Comparison of ENCODE assay signal across 2 cellular contexts in genomic region chr17:28818705-28819295, GRCh38.
TF ChIP-seq lines count a peak whose summit lies in the region.

No MANE protein-coding gene starts in this region.

TF ChIP-seq in K562, 482 proteins besides CTCF, POLR2A, EP300 and RAD21 (continues in another document):
- no peak for TF ChIP-seq ZNF253 (CRISPR knock-in tag; conservative IDR thresholded peaks at IDR 0.05)
- TF ChIP-seq POLR2H (tag; IDR thresholded peaks at IDR 0.05; ENCODE audit: low read depth), result no peak
- TF ChIP-seq HLTF (IDR thresholded peaks at IDR 0.05), result no peak
- TF ChIP-seq ZKSCAN3 (CRISPR knock-in tag; IDR thresholded peaks at IDR 0.05), result no peak
- no peak for TF ChIP-seq PRMT5 (CRISPR knock-in tag; IDR thresholded peaks at IDR 0.05)
- TF ChIP-seq ZNF75A (CRISPR knock-in tag; IDR thresholded peaks at IDR 0.05), result no peak
- no peak for TF ChIP-seq TRIM24 (IDR thresholded peaks at IDR 0.05)
- TF ChIP-seq DNMT1 (IDR thresholded peaks at IDR 0.05), result no peak
- TF ChIP-seq SRSF1 (IDR thresholded peaks at IDR 0.05; ENCODE audit: low read depth, low read length), result no peak
- TF ChIP-seq HOXB6 (CRISPR knock-in tag; IDR thresholded peaks at IDR 0.05; ENCODE audit: borderline replicate concordance), result no peak
- TF ChIP-seq TOE1 (IDR thresholded peaks at IDR 0.05; ENCODE audit: borderline replicate concordance), result no peak
- TF ChIP-seq TOE1 (CRISPR knock-in tag; IDR thresholded peaks at IDR 0.05; ENCODE audit: borderline replicate concordance, low read depth), result no peak
- TF ChIP-seq SIX5 (IDR thresholded peaks at IDR 0.05; ENCODE audit: borderline replicate concordance in 1 of 2, insufficient read depth in 1 of 2, low read depth in 1 of 2, low read length in 2 of 2), result no peak
- no peak for TF ChIP-seq SAFB (IDR thresholded peaks at IDR 0.05; ENCODE audit: borderline replicate concordance, low read depth, low read length)
- no peak for TF ChIP-seq ZBTB11 (CRISPR knock-in tag; IDR thresholded peaks at IDR 0.05)
- TF ChIP-seq CHCHD3 (CRISPR knock-in tag; IDR thresholded peaks at IDR 0.05), result no peak
- no peak for TF ChIP-seq YY1 (IDR thresholded peaks at IDR 0.05; ENCODE audit: borderline replicate concordance in 1 of 3, control insufficient read depth in 1 of 3, extremely low read depth in 1 of 3, insufficient read depth in 3 of 3, insufficient read length in 1 of 3, insufficient replicate concordance in 2 of 3, low read depth in 1 of 3, low read length in 2 of 3)
- no peak for TF ChIP-seq ZNF668 (CRISPR knock-in tag; IDR thresholded peaks at IDR 0.05)
- TF ChIP-seq ZNF583 (CRISPR knock-in tag; IDR thresholded peaks at IDR 0.05), result no peak
- TF ChIP-seq ZBTB17 (CRISPR knock-in tag; IDR thresholded peaks at IDR 0.05), result no peak
- no peak for TF ChIP-seq XRCC5 (IDR thresholded peaks at IDR 0.05; ENCODE audit: low read depth, low read length)
- peak; percentile 62; the same call in 1 of the 2 replicates for TF ChIP-seq EHMT2 (IDR thresholded peaks at IDR 0.05)
- no peak for TF ChIP-seq POLR2G (IDR thresholded peaks at IDR 0.05; ENCODE audit: low read depth, low read length)
- TF ChIP-seq EGR1 (conservative IDR thresholded peaks at IDR 0.05), result no peak
- TF ChIP-seq PURB (CRISPR knock-in tag; IDR thresholded peaks at IDR 0.05; ENCODE audit: low read depth), result no peak
- no peak for TF ChIP-seq USF2 (CRISPR knock-in tag; IDR thresholded peaks at IDR 0.05)
- no peak for TF ChIP-seq DEAF1 (CRISPR knock-in tag; IDR thresholded peaks at IDR 0.05)
- TF ChIP-seq GABPB1 (CRISPR knock-in tag; IDR thresholded peaks at IDR 0.05), result no peak
- peak; percentile 71 for TF ChIP-seq ZNF316 (IDR thresholded peaks at IDR 0.05)
- TF ChIP-seq RBBP5 (IDR thresholded peaks at IDR 0.05; ENCODE audit: borderline replicate concordance, insufficient read depth, low read length, poor library complexity, severe bottlenecking), result no peak
- TF ChIP-seq ETS2 (tag; IDR thresholded peaks at IDR 0.05; ENCODE audit: borderline replicate concordance, poor library complexity, severe bottlenecking), result no peak
- no peak for TF ChIP-seq POLR2AphosphoS5 (IDR thresholded peaks at IDR 0.05; ENCODE audit: control insufficient read depth, insufficient read depth, low read depth, low read length)
- no peak for TF ChIP-seq GABPA (tag; conservative IDR thresholded peaks at IDR 0.05; ENCODE audit: low read depth)
- TF ChIP-seq MAFG (tag; conservative IDR thresholded peaks at IDR 0.05), result peak; percentile 50
- TF ChIP-seq CAMTA2 (CRISPR knock-in tag; conservative IDR thresholded peaks at IDR 0.05), result no peak
- peak; percentile 73 for TF ChIP-seq NFE2 (IDR thresholded peaks at IDR 0.05; ENCODE audit: low read depth)

TF ChIP-seq in neural cell, 6 proteins besides CTCF, POLR2A, EP300 and RAD21:
- TF ChIP-seq TAF1 (IDR thresholded peaks at IDR 0.05; ENCODE audit: low read depth), result no peak
- TF ChIP-seq POLR2AphosphoS5 (IDR thresholded peaks at IDR 0.05), result no peak
- TF ChIP-seq SMC3 (conservative IDR thresholded peaks at IDR 0.05; ENCODE audit: poor library complexity), result no peak
